10 cellular contexts compared by ENCODE assay signal in the genomic region with DNA sequence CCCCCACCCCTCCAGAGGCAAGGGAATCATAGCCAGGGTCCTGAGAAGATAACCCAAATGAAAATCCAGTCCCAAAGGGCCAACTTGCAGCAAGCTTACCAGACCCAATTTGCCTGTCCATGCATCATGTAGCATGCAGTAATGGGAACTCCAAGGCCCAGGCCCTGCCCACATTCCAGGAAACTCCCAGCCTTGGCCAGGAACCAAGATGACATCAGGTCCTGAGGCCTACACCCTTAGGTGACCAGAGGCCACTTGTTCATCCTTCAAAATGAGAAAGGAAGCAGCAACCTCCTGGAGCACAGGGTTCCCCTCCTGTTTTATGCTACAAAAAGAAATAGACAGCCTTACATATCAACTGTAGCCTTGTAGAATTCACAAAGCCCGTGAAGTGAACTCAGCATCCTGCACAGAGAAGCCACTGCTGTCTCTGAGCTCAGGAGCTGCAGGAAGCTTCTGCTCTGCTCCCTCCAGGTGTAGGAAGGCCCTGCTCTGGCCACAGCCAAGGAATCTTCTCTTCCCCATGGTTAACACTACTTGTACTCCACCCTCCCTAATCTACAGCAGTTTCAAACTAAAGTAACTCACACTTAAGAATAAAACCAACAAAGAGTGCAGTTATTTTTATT. TPM values are rescaled to one million over a fixed set of nuclear protein-coding genes. Genes with fewer than 3 reads are reported as not detected.
DNase-seq lines count a peak whose midpoint lies in the region; ATAC-seq and TF ChIP-seq lines count a peak whose summit lies in the region.
"Had no signal": no experiment of that assay in that cellular context is flagged by ENCODE, and none has a peak within 500 bp of the region (broad histone marks: within the 10 kb centered on the region; RNA-seq: fewer than 3 reads in every experiment).

No MANE protein-coding gene starts in this region.

- no peak for TF ChIP-seq CTCF in dorsolateral prefrontal cortex (IDR thresholded peaks at IDR 0.05 in 54 of 56, conservative IDR thresholded peaks at IDR 0.05 in 2 of 56; ENCODE audit: low read depth in 1 of 56, partially characterized antibody in 56 of 56)

- H3K4me3 ChIP-seq in dorsolateral prefrontal cortex = no peak overlapping the region
- H3K4me3 ChIP-seq: ascending aorta had no signal

- peak; percentile 96 for ATAC-seq in Right ventricle myocardium inferior
- ATAC-seq in HG03108 (IDR thresholded peaks at IDR 0.05; ENCODE audit: unreplicated experiment) = no peak
- ATAC-seq in HG03432 (IDR thresholded peaks at IDR 0.05; ENCODE audit: unreplicated experiment) = no peak

- intact Hi-C loops in Right ventricle myocardium inferior (cut with DNase I) (no loop called here), dorsolateral prefrontal cortex (cut with DNase I) (no loop called here)

- no peak overlapping the region for H3K27ac ChIP-seq in dorsolateral prefrontal cortex
- H3K27ac ChIP-seq: ascending aorta had no signal

- DNase-seq in GM04504 (ENCODE audit: low read depth) (peak; percentile 67), SW480 (ENCODE audit: low spot score) (peak; percentile 62), Right ventricle myocardium inferior (ENCODE audit: missing footprints) (peak; percentile 83), renal cortical epithelial cell (ENCODE audit: low read depth) (peak; percentile 95), AML-193 (lab: John Stamatoyannopoulos, UW) (no peak), dorsolateral prefrontal cortex (no peak)
- DNase-seq: NCI-H1417 treated with DMSO at 0.1 percent for 48 hours had no signal

- H3K27me3 ChIP-seq in dorsolateral prefrontal cortex = no peaks in the 10 kb centered on the region
- H3K27me3 ChIP-seq: ascending aorta had no signal

RNA-seq across cellular contexts. Expression of gene GRB10, which starts 30.3 kb away (rescaled TPM):
- total RNA-seq in Right ventricle myocardium inferior = 34.7 TPM
- 48.8 and 73.8 TPM in 2 replicates for total RNA-seq in renal cortical epithelial cell
- total RNA-seq in dorsolateral prefrontal cortex = 100 to 1,000 TPM in 97 of 120 experiments, 10 to 100 TPM in 23; 74.7 to 208 (median 113) TPM

Comparison
In these comparisons a context has a peak if more than half of its experiments do, and no peak if none do; other contexts are left out.
1. DNase-seq: peak in GM04504 (single experiment), SW480 (single experiment), Right ventricle myocardium inferior (single experiment) and renal cortical epithelial cell (single experiment); none in AML-193 (0 of 2) and dorsolateral prefrontal cortex (0 of 10).